Comparison of ENCODE assay signal across 1 cellular context in genomic region chr1:36386262-36387140, GRCh38.
TF ChIP-seq lines count a peak whose summit lies in the region.

No MANE protein-coding gene starts in this region.

TF ChIP-seq in HEK293, 187 proteins besides CTCF, POLR2A, EP300 and RAD21 (continued from another document):
- peak; percentile 36; the same call in 1 of the 2 replicates for TF ChIP-seq ZFHX2 (tag by site-specific recombination; conservative IDR thresholded peaks at IDR 0.05)
- no peak for TF ChIP-seq ZNF19 (tag by site-specific recombination; IDR thresholded peaks at IDR 0.05; ENCODE audit: low read depth)
TF ChIP-seq in HEK293: peak in this region for 65.
